Comparison of ENCODE assay signal across 1 cellular context in the genomic region with DNA sequence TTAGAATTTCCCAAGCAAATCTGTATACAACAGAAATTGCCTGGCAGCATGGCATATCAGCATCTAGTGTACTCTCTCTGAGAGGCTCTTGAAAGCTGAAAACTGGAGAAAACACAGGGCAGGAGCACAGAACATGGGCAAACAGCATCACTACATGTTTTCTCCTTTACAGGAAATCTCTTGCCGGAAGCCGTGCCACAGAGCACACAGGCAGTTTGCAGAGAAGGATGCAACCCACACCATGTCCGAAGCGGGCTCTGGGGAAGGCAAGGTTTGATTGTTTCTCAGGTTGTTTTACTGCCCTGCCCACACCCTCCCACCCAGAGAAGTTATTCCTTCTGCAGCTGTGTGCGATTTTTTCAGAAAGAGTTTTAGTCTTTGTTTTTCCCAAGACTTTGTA.
TF ChIP-seq lines count a peak whose summit lies in the region.

No MANE protein-coding gene starts in this region.

TF ChIP-seq in GM23338, 12 proteins besides CTCF, POLR2A, EP300 and RAD21 (continued from another document):
- TF ChIP-seq ETS1 (IDR thresholded peaks at IDR 0.05) (no peak), ZNF114 (CRISPR knock-in tag; IDR thresholded peaks at IDR 0.05) (no peak), ZNF462 (CRISPR knock-in tag; IDR thresholded peaks at IDR 0.05) (no peak)
